In genomic region chr11:35035894-35036408, GRCh38 we compare ENCODE assay signal across 9 cellular contexts.
DNase-seq lines count a peak whose midpoint lies in the region; ATAC-seq, FAIRE-seq and TF ChIP-seq lines count a peak whose summit lies in the region.
"Had no signal": no experiment of that assay in that cellular context is flagged by ENCODE, and none has a peak within 500 bp of the region (broad histone marks: within the 10 kb centered on the region; RNA-seq: fewer than 3 reads in every experiment).

No MANE protein-coding gene starts in this region.

- no peak overlapping the region for H3K4me3 ChIP-seq in SJSA1
- H3K4me3 ChIP-seq in colonic mucosa: no peak overlapping the region

- POLR2A ChIA-PET in WTC11 (lab: Charles Lee): no interaction called here

- TF ChIP-seq CTCF in WTC11 (IDR thresholded peaks at IDR 0.05) (no peak), colonic mucosa (IDR thresholded peaks at IDR 0.05) (no peak)

- H3K36me3 Mint-ChIP-seq in WTC11: no peaks in the 10 kb centered on the region

- H3K27me3 Mint-ChIP-seq in WTC11 (ENCODE audit: low read depth): peaks cover 3% of the 10 kb centered on the region; the same call in 1 of the 2 replicates
- H3K27me3 Mint-ChIP-seq: activated naive CD8-positive, alpha-beta T cell had no signal

- intact Hi-C loops in colonic mucosa (cut with DNase I): no loop called here

- DNase-seq in Daoy (ENCODE audit: low read depth) (peak; percentile 97), HCEC 1CT (peak; percentile 89), SJSA1 (ENCODE audit: low read depth in 1 of 2, low spot score in 2 of 2) (peak; percentile 60 to 65), iris pigment epithelial cell (ENCODE audit: low read depth) (peak; percentile 96), NCI-H1436 (lab: John Stamatoyannopoulos, UW) (no peak), WTC11 (ENCODE audit: low spot score) (no peak), frontal cortex (ENCODE audit: low spot score in 2 of 2) (no peak), colonic mucosa (no peak)

- CTCF ChIA-PET in WTC11 (lab: Charles Lee): no interaction called here

- H3K9me3 Mint-ChIP-seq in WTC11: no peaks in the 10 kb centered on the region; the same call in 1 of the 2 replicates

- H3K27ac ChIP-seq in SJSA1 (peak overlapping the region; percentile 37), colonic mucosa (no peak overlapping the region)

- no peaks in the 10 kb centered on the region for H3K27me3 ChIP-seq in SJSA1 (replicated peaks)
- no peaks in the 10 kb centered on the region for H3K27me3 ChIP-seq in colonic mucosa

- FAIRE-seq in frontal cortex (lab: Jason Lieb, UNC): no peak

- no peak for ATAC-seq in WTC11

- H3K9me3 ChIP-seq in SJSA1 (replicated peaks) (no peaks in the 10 kb centered on the region; the same call in 1 of the 2 replicates), colonic mucosa (no peaks in the 10 kb centered on the region)

- H3K36me3 ChIP-seq in SJSA1 (no peaks in the 10 kb centered on the region), colonic mucosa (no peaks in the 10 kb centered on the region)

- no peak overlapping the region for H3K9ac ChIP-seq in colonic mucosa (ENCODE audit: low read depth in 2 of 2, low read length in 2 of 2)

- H3K4me1 Mint-ChIP-seq in WTC11: peaks cover 5% of the 10 kb centered on the region; the same call in 1 of the 2 replicates

- H3K4me1 ChIP-seq in SJSA1 (replicated peaks) (peaks cover 67% of the 10 kb centered on the region), colonic mucosa (no peaks in the 10 kb centered on the region)

- no peak overlapping the region for H3K27ac Mint-ChIP-seq in WTC11
- H3K27ac Mint-ChIP-seq: activated naive CD8-positive, alpha-beta T cell had no signal

- H3K4me3 Mint-ChIP-seq in WTC11: no peak overlapping the region
- H3K4me3 Mint-ChIP-seq: activated naive CD8-positive, alpha-beta T cell had no signal

TF ChIP-seq in WTC11, 78 proteins besides CTCF, POLR2A, EP300 and RAD21:
- no peak for TF ChIP-seq TEAD4 (CRISPR knock-in tag; IDR thresholded peaks at IDR 0.05)
- TF ChIP-seq SP1 (CRISPR knock-in tag; conservative IDR thresholded peaks at IDR 0.05): no peak
- no peak for TF ChIP-seq PRRX2 (CRISPR knock-in tag; IDR thresholded peaks at IDR 0.05)
- no peak for TF ChIP-seq TEAD1 (CRISPR knock-in tag; IDR thresholded peaks at IDR 0.05)
- TF ChIP-seq ZNF423 (CRISPR knock-in tag; IDR thresholded peaks at IDR 0.05): no peak
- no peak for TF ChIP-seq ZNF671 (CRISPR knock-in tag; IDR thresholded peaks at IDR 0.05)
- no peak for TF ChIP-seq ZBTB43 (CRISPR knock-in tag; IDR thresholded peaks at IDR 0.05)
- TF ChIP-seq ZNF138 (CRISPR knock-in tag; conservative IDR thresholded peaks at IDR 0.05): no peak
- TF ChIP-seq ZMAT4 (CRISPR knock-in tag; IDR thresholded peaks at IDR 0.05): no peak
- TF ChIP-seq ZNF263 (CRISPR knock-in tag; IDR thresholded peaks at IDR 0.05; ENCODE audit: low read depth): no peak
- TF ChIP-seq IRF2 (CRISPR knock-in tag; IDR thresholded peaks at IDR 0.05; ENCODE audit: borderline replicate concordance, low read depth): no peak
- TF ChIP-seq, protein P1, sequence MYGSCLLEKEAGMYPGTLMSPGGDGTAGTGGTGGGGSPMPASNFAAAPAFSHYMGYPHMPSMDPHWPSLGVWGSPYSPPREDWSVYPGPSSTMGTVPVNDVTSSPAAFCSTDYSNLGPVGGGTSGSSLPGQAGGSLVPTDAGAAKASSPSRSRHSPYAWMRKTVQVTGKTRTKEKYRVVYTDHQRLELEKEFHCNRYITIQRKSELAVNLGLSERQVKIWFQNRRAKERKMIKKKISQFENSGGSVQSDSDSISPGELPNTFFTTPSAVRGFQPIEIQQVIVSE (CRISPR knock-in tag; IDR thresholded peaks at IDR 0.05; ENCODE audit: borderline replicate concordance): no peak
- no peak for TF ChIP-seq ESRRA (CRISPR knock-in tag; IDR thresholded peaks at IDR 0.05; ENCODE audit: borderline replicate concordance)
- no peak for TF ChIP-seq ETV6 (CRISPR knock-in tag; IDR thresholded peaks at IDR 0.05)
- TF ChIP-seq ZNF396 (CRISPR knock-in tag; IDR thresholded peaks at IDR 0.05; ENCODE audit: borderline replicate concordance): no peak
- no peak for TF ChIP-seq NFATC4 (CRISPR knock-in tag; IDR thresholded peaks at IDR 0.05)

Comparison
In these comparisons a context has a peak if more than half of its experiments do, and no peak if none do; other contexts are left out.
1. DNase-seq: peak in Daoy (single experiment), HCEC 1CT (single experiment), SJSA1 (2 of 2) and iris pigment epithelial cell (single experiment); none in NCI-H1436 (single experiment), WTC11 (single experiment), frontal cortex (0 of 2) and colonic mucosa (single experiment).